ENCODE assay signal across 11 cellular contexts in the genomic region with DNA sequence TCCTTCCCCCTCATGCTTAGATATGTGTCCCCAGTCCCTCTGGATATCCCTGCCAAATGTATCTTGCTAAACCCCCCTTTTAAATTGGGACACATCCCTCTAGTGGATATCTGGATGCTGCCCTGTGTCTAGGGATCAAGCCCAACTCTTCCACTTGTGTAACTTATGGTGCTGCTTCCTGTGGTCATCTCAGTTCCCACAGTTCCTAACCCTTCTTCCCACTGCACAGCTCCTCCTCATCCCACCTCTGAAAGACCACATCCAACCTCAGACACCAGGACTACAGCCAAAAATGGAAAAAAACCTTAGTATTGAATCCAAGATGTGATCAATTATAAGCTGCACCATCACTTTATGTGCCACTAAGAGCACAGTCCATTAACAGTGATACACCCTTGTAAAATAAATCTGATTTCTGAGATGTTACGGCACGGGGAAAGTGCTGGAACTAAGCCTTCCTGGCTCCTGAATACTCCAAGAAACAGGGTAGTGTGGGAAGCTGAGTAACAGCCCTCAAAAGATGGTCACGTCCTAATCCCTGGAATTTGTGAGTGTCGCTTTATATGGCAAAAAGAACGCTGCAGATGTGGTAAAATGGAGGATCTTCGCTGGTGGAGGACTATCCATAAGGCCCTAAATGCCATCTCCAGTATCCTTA. TPM values are rescaled to one million over a fixed set of nuclear protein-coding genes. Genes with fewer than 3 reads are reported as not detected.
DNase-seq lines count a peak whose midpoint lies in the region; ATAC-seq and TF ChIP-seq lines count a peak whose summit lies in the region.
"Had no signal": no experiment of that assay in that cellular context is flagged by ENCODE, and none has a peak within 500 bp of the region (broad histone marks: within the 10 kb centered on the region; RNA-seq: fewer than 3 reads in every experiment).

No MANE protein-coding gene starts in this region.

- CTCF ChIA-PET in activated CD4-positive, alpha-beta T cell treated with anti-CD3 and anti-CD28 coated beads, Interleukin-2, amount 10 ng/mL, durations not matched to agents 7 days and 5 days (lab: Charles Lee): interaction anchor here (1.3 to 1.9 kb wide), 5 partner anchors 9 to 101 kb away, joined by 3 to 8 read pairs (median 4); no protein-coding TSS in a partner anchor

- no peaks in the 10 kb centered on the region for H3K9me3 ChIP-seq in lower lobe of right lung
- H3K9me3 ChIP-seq in thoracic aorta: no peaks in the 10 kb centered on the region

- H3K27me3 Mint-ChIP-seq in activated CD4-positive, alpha-beta T cell treated with anti-CD3 and anti-CD28 coated beads, Interleukin-2, amount 10 ng/mL, durations not matched to agents 7 days and 5 days: no peaks in the 10 kb centered on the region
- no peaks in the 10 kb centered on the region for H3K27me3 Mint-ChIP-seq in activated T-helper 2 cell treated with anti-CD3 and anti-CD28 coated beads, Interferon-gamma antibody, Interleukin-2, Interleukin-4, amounts not matched to agents 10 μg/mL and 5 μg/mL and 100 μg/mL, durations not matched to agents 14 hours and 24 hours and 36 hours (ENCODE audit: low read depth)

- H3K4me1 ChIP-seq in lower lobe of right lung (peaks cover 93% of the 10 kb centered on the region), thoracic aorta (ENCODE audit: control insufficient read depth in 1 of 2, low read depth in 2 of 2) (peaks cover 63 to 86% of the 10 kb centered on the region in 2 donors)

- H3K4me1 Mint-ChIP-seq in activated CD4-positive, alpha-beta T cell treated with anti-CD3 and anti-CD28 coated beads, Interleukin-2, amount 10 ng/mL, durations not matched to agents 7 days and 5 days: peaks cover 97% of the 10 kb centered on the region
- H3K4me1 Mint-ChIP-seq in activated T-helper 2 cell treated with anti-CD3 and anti-CD28 coated beads, Interferon-gamma antibody, Interleukin-2, Interleukin-4, amounts not matched to agents 10 μg/mL and 5 μg/mL and 100 μg/mL, durations not matched to agents 14 hours and 24 hours and 36 hours (ENCODE audit: low read depth): peaks cover 92% of the 10 kb centered on the region

- H3K27ac Mint-ChIP-seq in activated CD4-positive, alpha-beta T cell treated with anti-CD3 and anti-CD28 coated beads, Interleukin-2, amount 10 ng/mL, durations not matched to agents 7 days and 5 days: peak overlapping the region; percentile 91
- H3K27ac Mint-ChIP-seq in activated T-helper 2 cell treated with anti-CD3 and anti-CD28 coated beads, Interferon-gamma antibody, Interleukin-2, Interleukin-4, amounts not matched to agents 10 μg/mL and 5 μg/mL and 100 μg/mL, durations not matched to agents 14 hours and 24 hours and 36 hours: peak overlapping the region; percentile 83

- peaks cover 53% of the 10 kb centered on the region for H3K36me3 Mint-ChIP-seq in activated CD4-positive, alpha-beta T cell treated with anti-CD3 and anti-CD28 coated beads, Interleukin-2, amount 10 ng/mL, durations not matched to agents 7 days and 5 days (ENCODE audit: low read depth)
- H3K36me3 Mint-ChIP-seq in activated T-helper 2 cell treated with anti-CD3 and anti-CD28 coated beads, Interferon-gamma antibody, Interleukin-2, Interleukin-4, amounts not matched to agents 10 μg/mL and 5 μg/mL and 100 μg/mL, durations not matched to agents 14 hours and 24 hours and 36 hours (ENCODE audit: low read depth): peaks cover 35% of the 10 kb centered on the region

- H3K4me3 ChIP-seq in lower lobe of right lung (no peak overlapping the region), thoracic aorta (peak overlapping the region; percentile 38)

- no peak for ATAC-seq in lower lobe of right lung
- no peak for ATAC-seq in thoracic aorta (ENCODE audit: insufficient number of reproducible peaks, low FRiP score, low read depth)
- ATAC-seq in HG03469 (IDR thresholded peaks at IDR 0.05; ENCODE audit: unreplicated experiment): no peak

- intact Hi-C loops in activated T-helper 2 cell treated with anti-CD3 and anti-CD28 coated beads, Interferon-gamma antibody, Interleukin-2, Interleukin-4, amounts not matched to agents 10 μg/mL and 5 μg/mL and 100 μg/mL, durations not matched to agents 14 hours and 24 hours and 36 hours (cut with micrococcal nuclease): loop anchor here (5.0 kb wide), 1 partner anchor 162 kb away; no protein-coding TSS in a partner anchor
- intact Hi-C loops in lower lobe of right lung (cut with DNase I): no loop called here

- no peaks in the 10 kb centered on the region for H3K9me3 Mint-ChIP-seq in activated CD4-positive, alpha-beta T cell treated with anti-CD3 and anti-CD28 coated beads, Interleukin-2, amount 10 ng/mL, durations not matched to agents 7 days and 5 days
- H3K9me3 Mint-ChIP-seq in activated T-helper 2 cell treated with anti-CD3 and anti-CD28 coated beads, Interferon-gamma antibody, Interleukin-2, Interleukin-4, amounts not matched to agents 10 μg/mL and 5 μg/mL and 100 μg/mL, durations not matched to agents 14 hours and 24 hours and 36 hours: no peaks in the 10 kb centered on the region

- POLR2A ChIA-PET in activated CD4-positive, alpha-beta T cell treated with anti-CD3 and anti-CD28 coated beads, Interleukin-2, amount 10 ng/mL, durations not matched to agents 7 days and 5 days (lab: Charles Lee): no interaction called here

- TF ChIP-seq CTCF in lower lobe of right lung (IDR thresholded peaks at IDR 0.05) (no peak), thoracic aorta (IDR thresholded peaks at IDR 0.05) (no peak)

- H3K36me3 ChIP-seq in lower lobe of right lung: no peaks in the 10 kb centered on the region
- no peaks in the 10 kb centered on the region for H3K36me3 ChIP-seq in thoracic aorta

- H3K27me3 ChIP-seq in lower lobe of right lung (ENCODE audit: low read depth) (no peaks in the 10 kb centered on the region), thoracic aorta (replicated peaks; ENCODE audit: insufficient read depth) (no peaks in the 10 kb centered on the region)

- DNase-seq in activated CD4-positive, alpha-beta T cell treated with anti-CD3 and anti-CD28 coated beads, Interleukin-2, amount 10 ng/mL, durations not matched to agents 7 days and 5 days: no peak
- no peak for DNase-seq in activated CD4-positive, alpha-beta T cell treated with anti-CD3 and anti-CD28 coated beads, Interleukin-2, amount 50 U/mL, for 1 hour
- no peak for DNase-seq in activated T-helper 2 cell treated with anti-CD3 and anti-CD28 coated beads, Interferon-gamma antibody, Interleukin-2, Interleukin-4, amounts not matched to agents 10 μg/mL and 5 μg/mL and 100 μg/mL, durations not matched to agents 14 hours and 24 hours and 36 hours (ENCODE audit: low spot score)
- DNase-seq in lower lobe of right lung (no peak), thoracic aorta (ENCODE audit: low spot score) (no peak), C1 segment of cervical spinal cord (lab: John Stamatoyannopoulos, UW) (no peak), DMS53 (lab: John Stamatoyannopoulos, UW) (no peak)
- DNase-seq: GOT3, Kasumi-1, NCI-H82 had no signal

- H3K27ac ChIP-seq in lower lobe of right lung (peak overlapping the region; percentile 90), thoracic aorta (peak overlapping the region; percentile 81 to 91)

- H3K4me3 Mint-ChIP-seq in activated CD4-positive, alpha-beta T cell treated with anti-CD3 and anti-CD28 coated beads, Interleukin-2, amount 10 ng/mL, durations not matched to agents 7 days and 5 days: peak overlapping the region; percentile 56
- peak overlapping the region; percentile 24 for H3K4me3 Mint-ChIP-seq in activated T-helper 2 cell treated with anti-CD3 and anti-CD28 coated beads, Interferon-gamma antibody, Interleukin-2, Interleukin-4, amounts not matched to agents 10 μg/mL and 5 μg/mL and 100 μg/mL, durations not matched to agents 14 hours and 24 hours and 36 hours (ENCODE audit: low read depth)

RNA-seq across cellular contexts. Expression of a gene that starts 13.7 kb away (rescaled TPM):
- 100 to 1,000 TPM; 116 to 124 TPM for total RNA-seq in activated CD4-positive, alpha-beta T cell treated with anti-CD3 and anti-CD28 coated beads, Interleukin-2, amount 10 ng/mL, durations not matched to agents 7 days and 5 days
- total RNA-seq in activated T-helper 2 cell treated with anti-CD3 and anti-CD28 coated beads, Interferon-gamma antibody, Interleukin-2, Interleukin-4, amounts not matched to agents 10 μg/mL and 5 μg/mL and 100 μg/mL, durations not matched to agents 14 hours and 24 hours and 36 hours: 62.4 and 64.2 TPM in 2 replicates
- total RNA-seq in lower lobe of right lung (55.5 TPM), thoracic aorta (100 to 1,000 TPM; 196 to 218 TPM)

RNA-seq across cellular contexts. Expression of a gene that starts 40.8 kb away (rescaled TPM):
- 10 to 100 TPM; 10.6 to 13.2 TPM for total RNA-seq in activated CD4-positive, alpha-beta T cell treated with anti-CD3 and anti-CD28 coated beads, Interleukin-2, amount 10 ng/mL, durations not matched to agents 7 days and 5 days
- total RNA-seq in activated T-helper 2 cell treated with anti-CD3 and anti-CD28 coated beads, Interferon-gamma antibody, Interleukin-2, Interleukin-4, amounts not matched to agents 10 μg/mL and 5 μg/mL and 100 μg/mL, durations not matched to agents 14 hours and 24 hours and 36 hours: 13.6 and 14.9 TPM in 2 replicates
- total RNA-seq in lower lobe of right lung (22.4 TPM), thoracic aorta (10 to 100 TPM; 17.1 to 34.0 TPM)
